ENCODE assay signal across 20 cellular contexts in genomic region chr4:38091636-38092035, GRCh38.
A peak's percentile ranks its signal among the peaks of the same experiment; 100 is the strongest.
DNase-seq lines count a peak whose midpoint lies in the region; ATAC-seq and TF ChIP-seq lines count a peak whose summit lies in the region.
"Had no signal": no experiment of that assay in that cellular context is flagged by ENCODE, and none has a peak within 500 bp of the region (broad histone marks: within the 10 kb centered on the region; RNA-seq: fewer than 3 reads in every experiment).

No MANE protein-coding gene starts in this region.

- H3K9me3 Mint-ChIP-seq in activated T-cell treated with anti-CD3 and anti-CD28 coated beads, Interleukin-2, amount 50 U/mL, for 24 hours, result no peaks in the 10 kb centered on the region
- H3K9me3 Mint-ChIP-seq: activated B cell treated with CpG ODN at 0.5 μM for 24 hours had no signal

- TF ChIP-seq CTCF in fibroblast of lung (conservative IDR thresholded peaks at IDR 0.05 in 1 of 2, IDR thresholded peaks at IDR 0.05 in 1 of 2; ENCODE audit: low read depth in 1 of 2, low read length in 2 of 2) (no peak), smooth muscle cell (IDR thresholded peaks at IDR 0.05; ENCODE audit: borderline replicate concordance, insufficient read depth, poor library complexity, severe bottlenecking) (no peak), dorsolateral prefrontal cortex (IDR thresholded peaks at IDR 0.05 in 54 of 56, conservative IDR thresholded peaks at IDR 0.05 in 2 of 56; ENCODE audit: low read depth in 1 of 56, partially characterized antibody in 56 of 56) (no peak)

- no peak overlapping the region for H3K4me2 ChIP-seq in fibroblast of lung (ENCODE audit: extremely low read depth, insufficient read depth, low read length)
- peak overlapping the region; percentile 62 for H3K4me2 ChIP-seq in smooth muscle cell

- no peaks in the 10 kb centered on the region for H3K36me3 ChIP-seq in fibroblast of lung (ENCODE audit: control insufficient read depth, insufficient read depth, low read length)
- no peaks in the 10 kb centered on the region for H3K36me3 ChIP-seq in smooth muscle cell (ENCODE audit: low read depth)

- intact Hi-C loops in dorsolateral prefrontal cortex (cut with DNase I), result no loop called here

- H3K9me3 ChIP-seq in T-helper 17 cell (ENCODE audit: control insufficient read depth, low read length, poor library complexity, severe bottlenecking), result no peaks in the 10 kb centered on the region
- no peaks in the 10 kb centered on the region for H3K9me3 ChIP-seq in fibroblast of lung (ENCODE audit: control insufficient read depth, insufficient read depth, low read depth, low read length)
- no peaks in the 10 kb centered on the region for H3K9me3 ChIP-seq in smooth muscle cell (replicated peaks; ENCODE audit: low read depth)
- H3K9me3 ChIP-seq: gastrocnemius medialis, Peyer's patch, tibial artery had no signal

- H3K27me3 ChIP-seq in fibroblast of lung (ENCODE audit: control insufficient read depth, insufficient read depth, low read length) (no peaks in the 10 kb centered on the region), smooth muscle cell (ENCODE audit: low read depth) (no peaks in the 10 kb centered on the region), dorsolateral prefrontal cortex (no peaks in the 10 kb centered on the region)
- H3K27me3 ChIP-seq: gastrocnemius medialis, Peyer's patch, tibial artery had no signal

- H3K4me3 ChIP-seq in fibroblast of lung (replicated peaks in 1 of 4; ENCODE audit: control extremely low read depth in 1 of 4, insufficient read depth in 1 of 4, low read depth in 3 of 4, low read length in 4 of 4) (no peak overlapping the region), smooth muscle cell (no peak overlapping the region), dorsolateral prefrontal cortex (no peak overlapping the region)
- H3K4me3 ChIP-seq: gastrocnemius medialis, Peyer's patch, tibial artery had no signal

- H3F3A ChIP-seq in smooth muscle cell (ENCODE audit: low read depth), result peaks cover 12% of the 10 kb centered on the region

- H3K4me1 ChIP-seq in fibroblast of lung (ENCODE audit: control insufficient read depth, extremely low read depth, insufficient read depth, low read length), result peaks cover 2% of the 10 kb centered on the region
- peaks cover 7% of the 10 kb centered on the region for H3K4me1 ChIP-seq in smooth muscle cell (ENCODE audit: low read depth)
- H3K4me1 ChIP-seq: Peyer's patch, tibial artery had no signal

- WGBS in smooth muscle cell (ENCODE audit: low lambda C conversion rate), result 45% methylated on average over 1 of the region's 1 CpG

- DNase-seq in activated T-cell treated with anti-CD3 and anti-CD28 coated beads, Interleukin-2, amount 50 U/mL, for 24 hours, result no peak
- DNase-seq in activated T-cell treated with anti-CD3 and anti-CD28 coated beads, Interleukin-2, amount 50 U/mL, for 48 hours, result no peak
- DNase-seq in T-helper 17 cell (no peak), fibroblast of lung (ENCODE audit: low read depth in 2 of 2) (peak; percentile 43 to 86), smooth muscle cell (lab: John Stamatoyannopoulos, UW; ENCODE audit: unreplicated experiment) (no peak), dorsolateral prefrontal cortex (no peak), T-helper 2 cell (no peak), NCI-H1417 (lab: John Stamatoyannopoulos, UW) (no peak)
- DNase-seq: activated B cell treated with CpG ODN at 0.5 μM for 24 hours; activated naive CD4-positive, alpha-beta T cell treated with anti-CD3 and anti-CD28 coated beads, Interleukin-2, amount 50 U/mL, for 16 hours; caudate nucleus; effector memory CD4-positive, alpha-beta T cell; gastrocnemius medialis; H9; midbrain; NCI-H2029 treated with DMSO at 0.1 percent for 48 hours; NCI-H524 treated with DMSO at 0.1 percent for 48 hours; nucleus accumbens; Peyer's patch; tibial artery had no signal

- H2AFZ ChIP-seq in fibroblast of lung (ENCODE audit: low read length) (no peak overlapping the region), smooth muscle cell (ENCODE audit: low read depth) (no peak overlapping the region)

- ATAC-seq in T-helper 17 cell, result no peak
- ATAC-seq: gastrocnemius medialis had no signal

- peaks cover 40% of the 10 kb centered on the region for H3K4me1 Mint-ChIP-seq in activated T-cell treated with anti-CD3 and anti-CD28 coated beads, Interleukin-2, amount 50 U/mL, for 24 hours (ENCODE audit: low read depth)
- peaks cover 11% of the 10 kb centered on the region for H3K4me1 Mint-ChIP-seq in T-helper 17 cell
- H3K4me1 Mint-ChIP-seq: activated B cell treated with CpG ODN at 0.5 μM for 24 hours had no signal

- no peak overlapping the region for H3K4me3 Mint-ChIP-seq in activated T-cell treated with anti-CD3 and anti-CD28 coated beads, Interleukin-2, amount 50 U/mL, for 24 hours
- H3K4me3 Mint-ChIP-seq in T-helper 17 cell, result no peak overlapping the region
- H3K4me3 Mint-ChIP-seq: activated B cell treated with CpG ODN at 0.5 μM for 24 hours, H9 had no signal

- H4K20me1 ChIP-seq in fibroblast of lung (ENCODE audit: control insufficient read depth, extremely low read depth, insufficient read depth, low read length), result no peaks in the 10 kb centered on the region
- H4K20me1 ChIP-seq in smooth muscle cell (ENCODE audit: low read depth), result no peaks in the 10 kb centered on the region

- H3K9ac ChIP-seq in fibroblast of lung (ENCODE audit: insufficient read depth, low read length) (no peak overlapping the region), smooth muscle cell (ENCODE audit: low read depth) (no peak overlapping the region)

- peaks cover 69% of the 10 kb centered on the region for H3K36me3 Mint-ChIP-seq in activated T-cell treated with anti-CD3 and anti-CD28 coated beads, Interleukin-2, amount 50 U/mL, for 24 hours (ENCODE audit: low read depth)
- H3K36me3 Mint-ChIP-seq in T-helper 17 cell (ENCODE audit: low read depth), result peaks cover 11% of the 10 kb centered on the region

- H3K79me2 ChIP-seq in fibroblast of lung (ENCODE audit: control insufficient read depth, insufficient read depth, low read length) (no peaks in the 10 kb centered on the region), smooth muscle cell (ENCODE audit: low read depth) (no peaks in the 10 kb centered on the region)

- H3K27me3 Mint-ChIP-seq in activated T-cell treated with anti-CD3 and anti-CD28 coated beads, Interleukin-2, amount 50 U/mL, for 24 hours, result no peaks in the 10 kb centered on the region
- H3K27me3 Mint-ChIP-seq in T-helper 17 cell, result no peaks in the 10 kb centered on the region
- H3K27me3 Mint-ChIP-seq: activated B cell treated with CpG ODN at 0.5 μM for 24 hours had no signal

- H3K27ac ChIP-seq in fibroblast of lung (ENCODE audit: insufficient read depth, low read length) (no peak overlapping the region), smooth muscle cell (ENCODE audit: low read depth) (peak overlapping the region; percentile 78), dorsolateral prefrontal cortex (no peak overlapping the region)
- H3K27ac ChIP-seq: gastrocnemius medialis, Peyer's patch, tibial artery had no signal

- peak overlapping the region; percentile 67 for H3K27ac Mint-ChIP-seq in activated T-cell treated with anti-CD3 and anti-CD28 coated beads, Interleukin-2, amount 50 U/mL, for 24 hours
- peak overlapping the region; percentile 16 for H3K27ac Mint-ChIP-seq in T-helper 17 cell
- H3K27ac Mint-ChIP-seq: activated B cell treated with CpG ODN at 0.5 μM for 24 hours had no signal

Comparison
In these comparisons a context has a peak if more than half of its experiments do, and no peak if none do; other contexts are left out.
1. DNase-seq: peak in fibroblast of lung (2 of 2); none in activated T-cell treated with anti-CD3 and anti-CD28 coated beads, Interleukin-2, amount 50 U/mL, for 24 hours (single experiment), activated T-cell treated with anti-CD3 and anti-CD28 coated beads, Interleukin-2, amount 50 U/mL, for 48 hours (0 of 2), T-helper 17 cell (0 of 3), smooth muscle cell (single experiment), dorsolateral prefrontal cortex (0 of 10), T-helper 2 cell (0 of 5) and NCI-H1417 (0 of 3).